ENCODE assay signal across 9 cellular contexts in the genomic region with DNA sequence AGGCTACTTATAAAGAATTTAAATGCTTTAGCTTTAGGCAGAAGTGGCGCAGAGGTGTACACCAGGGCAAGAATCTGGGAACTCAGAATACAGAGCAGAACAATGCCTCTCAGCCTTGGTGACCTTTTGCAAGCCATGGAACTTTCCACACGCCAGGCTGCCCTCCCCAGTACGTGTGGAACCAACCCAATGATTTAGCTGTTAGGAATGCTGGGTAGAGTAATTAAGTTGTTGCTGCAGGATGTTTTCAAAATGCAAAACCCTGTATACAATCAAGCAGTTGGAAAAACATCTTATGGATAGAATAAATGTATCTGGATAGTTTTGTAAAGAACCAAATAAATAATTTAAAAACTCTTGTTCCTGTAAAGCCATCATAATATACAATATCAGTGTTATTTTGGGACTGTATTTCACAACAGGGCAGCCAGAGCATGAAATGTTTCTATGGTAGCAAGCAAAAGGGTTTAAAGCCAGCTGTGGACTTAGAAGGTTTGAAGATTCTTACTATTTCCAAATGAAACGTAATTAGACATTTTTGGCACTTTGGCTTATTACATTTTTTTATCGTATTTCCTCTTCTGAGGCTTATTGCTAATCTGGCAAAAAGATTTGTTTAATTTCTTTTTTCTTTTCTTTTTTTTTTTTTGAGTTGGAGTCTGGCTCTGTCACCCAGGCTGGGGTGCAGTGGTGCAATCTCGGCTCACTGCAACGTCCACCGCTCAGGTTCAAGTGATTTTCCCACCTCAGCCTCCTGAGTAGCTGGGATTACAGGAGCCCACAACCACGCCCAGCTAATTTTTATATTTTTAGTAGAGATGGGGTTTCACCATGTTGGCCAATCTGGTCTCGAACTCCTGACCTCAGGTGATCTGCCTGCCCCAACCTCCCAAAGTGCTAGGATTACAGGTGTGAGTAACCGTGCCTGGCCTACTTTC. TPM values are rescaled to one million over a fixed set of nuclear protein-coding genes. Genes with fewer than 3 reads are reported as not detected.
DNase-seq lines count a peak whose midpoint lies in the region; ATAC-seq and TF ChIP-seq lines count a peak whose summit lies in the region.
"Had no signal": no experiment of that assay in that cellular context is flagged by ENCODE, and none has a peak within 500 bp of the region (broad histone marks: within the 10 kb centered on the region; RNA-seq: fewer than 3 reads in every experiment).

No MANE protein-coding gene starts in this region.

- peaks cover 0 to 4% of the 10 kb centered on the region in 2 donors for H3K27me3 Mint-ChIP-seq in natural killer cell treated with Interleukin-12 subunit alpha and Interleukin-12 subunit beta and Interleukin-15 and Interleukin-18, amount 100 ng/mL, for 72 hours
- peaks cover 18% of the 10 kb centered on the region for H3K27me3 Mint-ChIP-seq in activated naive CD4-positive, alpha-beta T cell treated with anti-CD3 and anti-CD28 coated beads, Interleukin-2, amount 10 ng/mL, durations not matched to agents 7 days and 5 days

- no peak for TF ChIP-seq EP300 in transverse colon (IDR thresholded peaks at IDR 0.05; ENCODE audit: low read depth)

- intact Hi-C loops in transverse colon (cut with DNase I; ENCODE audit: low total_unique reads) = no loop called here

- H3K4me1 Mint-ChIP-seq in natural killer cell treated with Interleukin-12 subunit alpha and Interleukin-12 subunit beta and Interleukin-15 and Interleukin-18, amount 100 ng/mL, for 72 hours (ENCODE audit: low read depth in 2 of 2) = no peaks in the 10 kb centered on the region
- H3K4me1 Mint-ChIP-seq in activated naive CD4-positive, alpha-beta T cell treated with anti-CD3 and anti-CD28 coated beads, Interleukin-2, amount 10 ng/mL, durations not matched to agents 7 days and 5 days = no peaks in the 10 kb centered on the region

- H3K36me3 ChIP-seq in transverse colon = no peaks in the 10 kb centered on the region

- CTCF ChIA-PET in activated naive CD4-positive, alpha-beta T cell treated with anti-CD3 and anti-CD28 coated beads, Interleukin-2, amount 10 ng/mL, durations not matched to agents 7 days and 5 days (lab: Charles Lee) = no interaction called here

- 74 to 78% methylated on average over 6 to 11 of the region's 11 CpGs for WGBS in transverse colon (ENCODE audit: low coverage in 1 of 2), 2 donors

- ATAC-seq in GM21360 (IDR thresholded peaks at IDR 0.05; ENCODE audit: unreplicated experiment) = no peak
- no peak for ATAC-seq in natural killer cell treated with Interleukin-12 subunit alpha and Interleukin-12 subunit beta and Interleukin-15 and Interleukin-18, amount 100 ng/mL, for 72 hours

- no peaks in the 10 kb centered on the region for H3K9me3 Mint-ChIP-seq in natural killer cell treated with Interleukin-12 subunit alpha and Interleukin-12 subunit beta and Interleukin-15 and Interleukin-18, amount 100 ng/mL, for 72 hours
- no peaks in the 10 kb centered on the region for H3K9me3 Mint-ChIP-seq in activated naive CD4-positive, alpha-beta T cell treated with anti-CD3 and anti-CD28 coated beads, Interleukin-2, amount 10 ng/mL, durations not matched to agents 7 days and 5 days

- no peak overlapping the region for H3K4me3 ChIP-seq in transverse colon

- H3K27ac ChIP-seq in epithelial cell of prostate (no peak overlapping the region), transverse colon (peak overlapping the region; percentile 56 to 77 (median 68))

- TF ChIP-seq POLR2A in transverse colon (IDR thresholded peaks at IDR 0.05) = no peak

- TF ChIP-seq CTCF in transverse colon (IDR thresholded peaks at IDR 0.05) = no peak

- DNase-seq in NCI-H69 (lab: John Stamatoyannopoulos, UW) (peak; percentile 16), epithelial cell of prostate (ENCODE audit: low read depth, low spot score) (peak; percentile 5), medulla oblongata (ENCODE audit: extremely low spot score) (peak; percentile 82), transverse colon (peak; percentile 26)
- no peak for DNase-seq in natural killer cell treated with Interleukin-12 subunit alpha and Interleukin-12 subunit beta and Interleukin-15 and Interleukin-18, amount 100 ng/mL, for 72 hours (ENCODE audit: low spot score)
- DNase-seq in stimulated activated CD4-positive, alpha-beta T cell treated with anti-CD3 and anti-CD28 coated beads, Interleukin-12 subunit alpha, Interleukin-12 subunit beta, amount 100 ng/mL, for 4 hours = no peak
- no peak for DNase-seq in activated naive CD4-positive, alpha-beta T cell treated with anti-CD3 and anti-CD28 coated beads, Interleukin-2, amount 10 ng/mL, durations not matched to agents 7 days and 5 days
- DNase-seq: NCI-H1417 treated with DMSO at 0.1 percent for 48 hours had no signal

- peaks cover 0 to 32% (median 8%) of the 10 kb centered on the region in 4 donors for H3K4me1 ChIP-seq in transverse colon

- in situ Hi-C loops in transverse colon (cut with MboI; ENCODE audit: low pct_ligation_motif_present in 1 of 4, low pct_unique_long_range_greater_than_20kb in 1 of 4, low sequenced_read_pairs in 3 of 4) = no loop called here

- no peak overlapping the region for H3K4me3 Mint-ChIP-seq in natural killer cell treated with Interleukin-12 subunit alpha and Interleukin-12 subunit beta and Interleukin-15 and Interleukin-18, amount 100 ng/mL, for 72 hours
- H3K4me3 Mint-ChIP-seq in activated naive CD4-positive, alpha-beta T cell treated with anti-CD3 and anti-CD28 coated beads, Interleukin-2, amount 10 ng/mL, durations not matched to agents 7 days and 5 days = no peak overlapping the region

- no peaks in the 10 kb centered on the region for H3K9me3 ChIP-seq in transverse colon

- H3K27ac Mint-ChIP-seq in natural killer cell treated with Interleukin-12 subunit alpha and Interleukin-12 subunit beta and Interleukin-15 and Interleukin-18, amount 100 ng/mL, for 72 hours = no peak overlapping the region
- H3K27ac Mint-ChIP-seq in activated naive CD4-positive, alpha-beta T cell treated with anti-CD3 and anti-CD28 coated beads, Interleukin-2, amount 10 ng/mL, durations not matched to agents 7 days and 5 days = no peak overlapping the region

- H3K36me3 Mint-ChIP-seq in natural killer cell treated with Interleukin-12 subunit alpha and Interleukin-12 subunit beta and Interleukin-15 and Interleukin-18, amount 100 ng/mL, for 72 hours = no peaks in the 10 kb centered on the region
- no peaks in the 10 kb centered on the region for H3K36me3 Mint-ChIP-seq in activated naive CD4-positive, alpha-beta T cell treated with anti-CD3 and anti-CD28 coated beads, Interleukin-2, amount 10 ng/mL, durations not matched to agents 7 days and 5 days

- H3K27me3 ChIP-seq in transverse colon = no peaks in the 10 kb centered on the region

RNA-seq across cellular contexts. Expression of gene PPP1R36, which starts 19.6 kb away (rescaled TPM):
- total RNA-seq in transverse colon = 10 to 100 TPM in 1 of 4 donors, 1 to 10 TPM in 3; 2.4 to 11.2 (median 9.1) TPM
- under 1 TPM in 1 of 2 donors, not detected in 1; 0.17 TPM for total RNA-seq in natural killer cell treated with Interleukin-12 subunit alpha and Interleukin-12 subunit beta and Interleukin-15 and Interleukin-18, amount 100 ng/mL, for 72 hours

RNA-seq across cellular contexts. Expression of gene HSPA2, which starts 28.8 kb away (rescaled TPM):
- 10 to 100 TPM; 28.1 to 61.5 (median 42.1) TPM for total RNA-seq in transverse colon
- 10 to 100 TPM in 1 of 2 donors, 1 to 10 TPM in 1; 5.7 to 12.5 TPM for total RNA-seq in natural killer cell treated with Interleukin-12 subunit alpha and Interleukin-12 subunit beta and Interleukin-15 and Interleukin-18, amount 100 ng/mL, for 72 hours

Comparison
In these comparisons a context has a peak if more than half of its experiments do, and no peak if none do; other contexts are left out.
1. DNase-seq: peak in NCI-H69 (single experiment), epithelial cell of prostate (single experiment), medulla oblongata (single experiment) and transverse colon (single experiment); none in natural killer cell treated with Interleukin-12 subunit alpha and Interleukin-12 subunit beta and Interleukin-15 and Interleukin-18, amount 100 ng/mL, for 72 hours (single experiment), stimulated activated CD4-positive, alpha-beta T cell treated with anti-CD3 and anti-CD28 coated beads, Interleukin-12 subunit alpha, Interleukin-12 subunit beta, amount 100 ng/mL, for 4 hours (single experiment) and activated naive CD4-positive, alpha-beta T cell treated with anti-CD3 and anti-CD28 coated beads, Interleukin-2, amount 10 ng/mL, durations not matched to agents 7 days and 5 days (single experiment).